In genomic region chr16:30052671-30053372, GRCh38 we compare ENCODE assay signal across 1 cellular context.
A peak's percentile ranks its signal among the peaks of the same experiment; 100 is the strongest.
TF ChIP-seq lines count a peak whose summit lies in the region.

No MANE protein-coding gene starts in this region.

TF ChIP-seq in HepG2, 621 proteins besides CTCF, POLR2A, EP300 and RAD21 (continued from another document):
- peak; percentile 87; the same call in 1 of the 2 replicates for TF ChIP-seq ZNF670 (CRISPR knock-in tag; IDR thresholded peaks at IDR 0.05; ENCODE audit: borderline replicate concordance)
- TF ChIP-seq ZNF275 (CRISPR knock-in tag; IDR thresholded peaks at IDR 0.05; ENCODE audit: borderline replicate concordance), result peak; percentile 92; the same call in 1 of the 2 replicates
- no peak for TF ChIP-seq ZNF207 (IDR thresholded peaks at IDR 0.05; ENCODE audit: borderline replicate concordance)
- peak; percentile 82; the same call in 1 of the 2 replicates for TF ChIP-seq ZNF598 (CRISPR knock-in tag; IDR thresholded peaks at IDR 0.05; ENCODE audit: borderline replicate concordance)
- TF ChIP-seq JUNB (CRISPR knock-in tag; IDR thresholded peaks at IDR 0.05; ENCODE audit: borderline replicate concordance), result peak; percentile 48; the same call in 1 of the 2 replicates
- TF ChIP-seq CBFB (CRISPR knock-in tag; IDR thresholded peaks at IDR 0.05), result peak; percentile 91
- TF ChIP-seq ZNF597 (CRISPR knock-in tag; IDR thresholded peaks at IDR 0.05), result no peak
